8 cellular contexts compared by ENCODE assay signal in genomic region chr2:90105142-90105541, GRCh38.
DNase-seq lines count a peak whose midpoint lies in the region; TF ChIP-seq lines count a peak whose summit lies in the region.
"Not testable (repeated sequence)": the region's sequence is repeated elsewhere in the genome, so short reads cannot be mapped to it uniquely, and the experiment has no call there.

No MANE protein-coding gene starts in this region.

- not testable (repeated sequence) for H3K4me3 ChIP-seq in GM12865 (ENCODE audit: low read depth, low read length)

- in situ Hi-C loops in ACHN (cut with HindIII; ENCODE audit: low pct_ligation_motif_present, low pct_unique_long_range_greater_than_20kb, low sequenced_read_pairs); KBM-7 (cut with MboI; ENCODE audit: low pct_unique_long_range_greater_than_20kb, low sequenced_read_pairs): not testable (repeated sequence)

- DNase-seq in ACHN: peak; percentile 41
- peak; percentile 0 for DNase-seq in GM12865 (ENCODE audit: low read depth)
- peak; percentile 3 for DNase-seq in KBM-7
- peak; percentile 16 for DNase-seq in NCI-H82 (lab: John Stamatoyannopoulos, UW)
- peak; percentile 2 for DNase-seq in RPMI7951 (ENCODE audit: low read depth)
- DNase-seq in cerebellar cortex (ENCODE audit: low spot score): peak; percentile 11
- DNase-seq in iPS-NIHi7 (ENCODE audit: extremely low spot score): peak; percentile 30
- DNase-seq in renal cortical epithelial cell (ENCODE audit: low read depth): peak; percentile 1

- TF ChIP-seq CTCF in GM12865 (IDR thresholded peaks at IDR 0.05; ENCODE audit: insufficient read depth, low read depth, low read length, missing control alignments): not testable (repeated sequence)
